In the genomic region with DNA sequence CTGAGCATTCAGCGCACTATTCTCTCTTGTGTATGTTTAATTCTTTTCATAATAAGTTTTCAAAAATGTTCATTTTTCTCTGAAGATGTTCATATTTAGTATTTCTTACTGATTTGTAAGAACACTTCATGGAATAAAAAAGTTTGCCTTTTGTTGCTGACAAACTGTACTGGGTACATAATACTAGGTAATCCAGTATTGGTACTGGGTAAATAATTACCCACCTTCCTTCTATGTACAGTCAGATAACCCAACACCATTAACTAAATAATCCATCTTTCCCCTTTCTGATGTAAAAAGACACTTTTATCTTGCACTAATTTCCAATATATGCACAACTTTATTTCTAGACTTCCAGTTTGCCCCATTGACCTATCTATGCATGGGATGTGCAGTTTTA, we compare ENCODE assay signal across 2 cellular contexts.
TF ChIP-seq lines count a peak whose summit lies in the region.

No MANE protein-coding gene starts in this region.

TF ChIP-seq in HepG2, 621 proteins besides CTCF, POLR2A, EP300 and RAD21 (continued from another document):
- TF ChIP-seq, protein P1, sequence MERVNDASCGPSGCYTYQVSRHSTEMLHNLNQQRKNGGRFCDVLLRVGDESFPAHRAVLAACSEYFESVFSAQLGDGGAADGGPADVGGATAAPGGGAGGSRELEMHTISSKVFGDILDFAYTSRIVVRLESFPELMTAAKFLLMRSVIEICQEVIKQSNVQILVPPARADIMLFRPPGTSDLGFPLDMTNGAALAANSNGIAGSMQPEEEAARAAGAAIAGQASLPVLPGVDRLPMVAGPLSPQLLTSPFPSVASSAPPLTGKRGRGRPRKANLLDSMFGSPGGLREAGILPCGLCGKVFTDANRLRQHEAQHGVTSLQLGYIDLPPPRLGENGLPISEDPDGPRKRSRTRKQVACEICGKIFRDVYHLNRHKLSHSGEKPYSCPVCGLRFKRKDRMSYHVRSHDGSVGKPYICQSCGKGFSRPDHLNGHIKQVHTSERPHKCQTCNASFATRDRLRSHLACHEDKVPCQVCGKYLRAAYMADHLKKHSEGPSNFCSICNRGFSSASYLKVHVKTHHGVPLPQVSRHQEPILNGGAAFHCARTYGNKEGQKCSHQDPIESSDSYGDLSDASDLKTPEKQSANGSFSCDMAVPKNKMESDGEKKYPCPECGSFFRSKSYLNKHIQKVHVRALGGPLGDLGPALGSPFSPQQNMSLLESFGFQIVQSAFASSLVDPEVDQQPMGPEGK (CRISPR knock-in tag; IDR thresholded peaks at IDR 0.05), result no peak
- TF ChIP-seq SP5 (CRISPR knock-in tag; IDR thresholded peaks at IDR 0.05; ENCODE audit: borderline replicate concordance, low read depth) (no peak), KAT2B (IDR thresholded peaks at IDR 0.05; ENCODE audit: borderline replicate concordance, low read depth, low read length) (no peak), SMAD9 (CRISPR knock-in tag; IDR thresholded peaks at IDR 0.05) (no peak), MED1 (CRISPR knock-in tag; IDR thresholded peaks at IDR 0.05) (no peak), ZKSCAN5 (CRISPR knock-in tag; IDR thresholded peaks at IDR 0.05) (no peak), HMG20A (CRISPR knock-in tag; IDR thresholded peaks at IDR 0.05; ENCODE audit: borderline replicate concordance) (no peak), RBM39 (IDR thresholded peaks at IDR 0.05; ENCODE audit: low read depth, low read length, poor library complexity, severe bottlenecking) (no peak), GABPA (IDR thresholded peaks at IDR 0.05; ENCODE audit: low read depth, low read length) (no peak), GABPA (CRISPR knock-in tag; IDR thresholded peaks at IDR 0.05; ENCODE audit: low read depth) (no peak), ZNF496 (CRISPR knock-in tag; IDR thresholded peaks at IDR 0.05; ENCODE audit: insufficient replicate concordance) (no peak), PCBP2 (optimal IDR thresholded peaks at IDR 0.05; ENCODE audit: low read depth, low read length, poor library complexity, severe bottlenecking) (no peak), FOSL1 (CRISPR knock-in tag; IDR thresholded peaks at IDR 0.05; ENCODE audit: borderline replicate concordance) (no peak), MBD4 (IDR thresholded peaks at IDR 0.05; ENCODE audit: borderline replicate concordance, low read length) (no peak)
- TF ChIP-seq, protein P2, sequence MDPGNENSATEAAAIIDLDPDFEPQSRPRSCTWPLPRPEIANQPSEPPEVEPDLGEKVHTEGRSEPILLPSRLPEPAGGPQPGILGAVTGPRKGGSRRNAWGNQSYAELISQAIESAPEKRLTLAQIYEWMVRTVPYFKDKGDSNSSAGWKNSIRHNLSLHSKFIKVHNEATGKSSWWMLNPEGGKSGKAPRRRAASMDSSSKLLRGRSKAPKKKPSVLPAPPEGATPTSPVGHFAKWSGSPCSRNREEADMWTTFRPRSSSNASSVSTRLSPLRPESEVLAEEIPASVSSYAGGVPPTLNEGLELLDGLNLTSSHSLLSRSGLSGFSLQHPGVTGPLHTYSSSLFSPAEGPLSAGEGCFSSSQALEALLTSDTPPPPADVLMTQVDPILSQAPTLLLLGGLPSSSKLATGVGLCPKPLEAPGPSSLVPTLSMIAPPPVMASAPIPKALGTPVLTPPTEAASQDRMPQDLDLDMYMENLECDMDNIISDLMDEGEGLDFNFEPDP (CRISPR knock-in tag; conservative IDR thresholded peaks at IDR 0.05), result no peak
- TF ChIP-seq, protein P3, sequence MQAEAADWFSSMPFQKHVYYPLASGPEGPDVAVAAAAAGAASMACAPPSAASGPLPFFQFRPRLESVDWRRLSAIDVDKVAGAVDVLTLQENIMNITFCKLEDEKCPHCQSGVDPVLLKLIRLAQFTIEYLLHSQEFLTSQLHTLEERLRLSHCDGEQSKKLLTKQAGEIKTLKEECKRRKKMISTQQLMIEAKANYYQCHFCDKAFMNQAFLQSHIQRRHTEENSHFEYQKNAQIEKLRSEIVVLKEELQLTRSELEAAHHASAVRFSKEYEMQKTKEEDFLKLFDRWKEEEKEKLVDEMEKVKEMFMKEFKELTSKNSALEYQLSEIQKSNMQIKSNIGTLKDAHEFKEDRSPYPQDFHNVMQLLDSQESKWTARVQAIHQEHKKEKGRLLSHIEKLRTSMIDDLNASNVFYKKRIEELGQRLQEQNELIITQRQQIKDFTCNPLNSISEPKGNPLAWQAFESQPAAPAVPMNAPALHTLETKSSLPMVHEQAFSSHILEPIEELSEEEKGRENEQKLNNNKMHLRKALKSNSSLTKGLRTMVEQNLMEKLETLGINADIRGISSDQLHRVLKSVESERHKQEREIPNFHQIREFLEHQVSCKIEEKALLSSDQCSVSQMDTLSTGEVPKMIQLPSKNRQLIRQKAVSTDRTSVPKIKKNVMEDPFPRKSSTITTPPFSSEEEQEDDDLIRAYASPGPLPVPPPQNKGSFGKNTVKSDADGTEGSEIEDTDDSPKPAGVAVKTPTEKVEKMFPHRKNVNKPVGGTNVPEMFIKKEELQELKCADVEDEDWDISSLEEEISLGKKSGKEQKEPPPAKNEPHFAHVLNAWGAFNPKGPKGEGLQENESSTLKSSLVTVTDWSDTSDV (CRISPR knock-in tag; IDR thresholded peaks at IDR 0.05), result no peak
- TF ChIP-seq, protein P4, sequence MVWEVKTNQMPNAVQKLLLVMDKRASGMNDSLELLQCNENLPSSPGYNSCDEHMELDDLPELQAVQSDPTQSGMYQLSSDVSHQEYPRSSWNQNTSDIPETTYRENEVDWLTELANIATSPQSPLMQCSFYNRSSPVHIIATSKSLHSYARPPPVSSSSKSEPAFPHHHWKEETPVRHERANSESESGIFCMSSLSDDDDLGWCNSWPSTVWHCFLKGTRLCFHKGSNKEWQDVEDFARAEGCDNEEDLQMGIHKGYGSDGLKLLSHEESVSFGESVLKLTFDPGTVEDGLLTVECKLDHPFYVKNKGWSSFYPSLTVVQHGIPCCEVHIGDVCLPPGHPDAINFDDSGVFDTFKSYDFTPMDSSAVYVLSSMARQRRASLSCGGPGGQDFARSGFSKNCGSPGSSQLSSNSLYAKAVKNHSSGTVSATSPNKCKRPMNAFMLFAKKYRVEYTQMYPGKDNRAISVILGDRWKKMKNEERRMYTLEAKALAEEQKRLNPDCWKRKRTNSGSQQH (CRISPR knock-in tag; IDR thresholded peaks at IDR 0.05; ENCODE audit: low read depth), result no peak
- TF ChIP-seq, protein P5, sequence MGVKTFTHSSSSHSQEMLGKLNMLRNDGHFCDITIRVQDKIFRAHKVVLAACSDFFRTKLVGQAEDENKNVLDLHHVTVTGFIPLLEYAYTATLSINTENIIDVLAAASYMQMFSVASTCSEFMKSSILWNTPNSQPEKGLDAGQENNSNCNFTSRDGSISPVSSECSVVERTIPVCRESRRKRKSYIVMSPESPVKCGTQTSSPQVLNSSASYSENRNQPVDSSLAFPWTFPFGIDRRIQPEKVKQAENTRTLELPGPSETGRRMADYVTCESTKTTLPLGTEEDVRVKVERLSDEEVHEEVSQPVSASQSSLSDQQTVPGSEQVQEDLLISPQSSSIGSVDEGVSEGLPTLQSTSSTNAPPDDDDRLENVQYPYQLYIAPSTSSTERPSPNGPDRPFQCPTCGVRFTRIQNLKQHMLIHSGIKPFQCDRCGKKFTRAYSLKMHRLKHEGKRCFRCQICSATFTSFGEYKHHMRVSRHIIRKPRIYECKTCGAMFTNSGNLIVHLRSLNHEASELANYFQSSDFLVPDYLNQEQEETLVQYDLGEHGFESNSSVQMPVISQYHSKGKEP (CRISPR knock-in tag; IDR thresholded peaks at IDR 0.05), result no peak

TF ChIP-seq in SK-N-SH treated with all-trans-retinoic acid at 6 μM for 48 hours, 23 proteins besides CTCF, POLR2A, EP300 and RAD21 (continued from another document):
- TF ChIP-seq, protein P6, sequence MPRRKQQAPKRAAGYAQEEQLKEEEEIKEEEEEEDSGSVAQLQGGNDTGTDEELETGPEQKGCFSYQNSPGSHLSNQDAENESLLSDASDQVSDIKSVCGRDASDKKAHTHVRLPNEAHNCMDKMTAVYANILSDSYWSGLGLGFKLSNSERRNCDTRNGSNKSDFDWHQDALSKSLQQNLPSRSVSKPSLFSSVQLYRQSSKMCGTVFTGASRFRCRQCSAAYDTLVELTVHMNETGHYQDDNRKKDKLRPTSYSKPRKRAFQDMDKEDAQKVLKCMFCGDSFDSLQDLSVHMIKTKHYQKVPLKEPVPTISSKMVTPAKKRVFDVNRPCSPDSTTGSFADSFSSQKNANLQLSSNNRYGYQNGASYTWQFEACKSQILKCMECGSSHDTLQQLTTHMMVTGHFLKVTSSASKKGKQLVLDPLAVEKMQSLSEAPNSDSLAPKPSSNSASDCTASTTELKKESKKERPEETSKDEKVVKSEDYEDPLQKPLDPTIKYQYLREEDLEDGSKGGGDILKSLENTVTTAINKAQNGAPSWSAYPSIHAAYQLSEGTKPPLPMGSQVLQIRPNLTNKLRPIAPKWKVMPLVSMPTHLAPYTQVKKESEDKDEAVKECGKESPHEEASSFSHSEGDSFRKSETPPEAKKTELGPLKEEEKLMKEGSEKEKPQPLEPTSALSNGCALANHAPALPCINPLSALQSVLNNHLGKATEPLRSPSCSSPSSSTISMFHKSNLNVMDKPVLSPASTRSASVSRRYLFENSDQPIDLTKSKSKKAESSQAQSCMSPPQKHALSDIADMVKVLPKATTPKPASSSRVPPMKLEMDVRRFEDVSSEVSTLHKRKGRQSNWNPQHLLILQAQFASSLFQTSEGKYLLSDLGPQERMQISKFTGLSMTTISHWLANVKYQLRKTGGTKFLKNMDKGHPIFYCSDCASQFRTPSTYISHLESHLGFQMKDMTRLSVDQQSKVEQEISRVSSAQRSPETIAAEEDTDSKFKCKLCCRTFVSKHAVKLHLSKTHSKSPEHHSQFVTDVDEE (CRISPR knock-in tag; IDR thresholded peaks at IDR 0.05), result no peak
- TF ChIP-seq ZNF70 (CRISPR knock-in tag; IDR thresholded peaks at IDR 0.05) (no peak), PPARA (CRISPR knock-in tag; IDR thresholded peaks at IDR 0.05; ENCODE audit: borderline replicate concordance) (no peak), SNAI2 (CRISPR knock-in tag; IDR thresholded peaks at IDR 0.05) (no peak), ISL1 (CRISPR knock-in tag; IDR thresholded peaks at IDR 0.05) (no peak), TCF4 (CRISPR knock-in tag; IDR thresholded peaks at IDR 0.05; ENCODE audit: borderline replicate concordance) (no peak), ZNF8 (CRISPR knock-in tag; IDR thresholded peaks at IDR 0.05) (no peak), ARNTL (CRISPR knock-in tag; IDR thresholded peaks at IDR 0.05; ENCODE audit: borderline replicate concordance, low read depth) (no peak)
- TF ChIP-seq, protein P7, sequence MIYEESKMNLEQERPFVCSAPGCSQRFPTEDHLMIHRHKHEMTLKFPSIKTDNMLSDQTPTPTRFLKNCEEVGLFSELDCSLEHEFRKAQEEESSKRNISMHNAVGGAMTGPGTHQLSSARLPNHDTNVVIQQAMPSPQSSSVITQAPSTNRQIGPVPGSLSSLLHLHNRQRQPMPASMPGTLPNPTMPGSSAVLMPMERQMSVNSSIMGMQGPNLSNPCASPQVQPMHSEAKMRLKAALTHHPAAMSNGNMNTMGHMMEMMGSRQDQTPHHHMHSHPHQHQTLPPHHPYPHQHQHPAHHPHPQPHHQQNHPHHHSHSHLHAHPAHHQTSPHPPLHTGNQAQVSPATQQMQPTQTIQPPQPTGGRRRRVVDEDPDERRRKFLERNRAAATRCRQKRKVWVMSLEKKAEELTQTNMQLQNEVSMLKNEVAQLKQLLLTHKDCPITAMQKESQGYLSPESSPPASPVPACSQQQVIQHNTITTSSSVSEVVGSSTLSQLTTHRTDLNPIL (CRISPR knock-in tag; IDR thresholded peaks at IDR 0.05; ENCODE audit: low read depth), result no peak
- TF ChIP-seq, protein P1 (CRISPR knock-in tag; IDR thresholded peaks at IDR 0.05; ENCODE audit: borderline replicate concordance), result no peak
- TF ChIP-seq, protein P8, sequence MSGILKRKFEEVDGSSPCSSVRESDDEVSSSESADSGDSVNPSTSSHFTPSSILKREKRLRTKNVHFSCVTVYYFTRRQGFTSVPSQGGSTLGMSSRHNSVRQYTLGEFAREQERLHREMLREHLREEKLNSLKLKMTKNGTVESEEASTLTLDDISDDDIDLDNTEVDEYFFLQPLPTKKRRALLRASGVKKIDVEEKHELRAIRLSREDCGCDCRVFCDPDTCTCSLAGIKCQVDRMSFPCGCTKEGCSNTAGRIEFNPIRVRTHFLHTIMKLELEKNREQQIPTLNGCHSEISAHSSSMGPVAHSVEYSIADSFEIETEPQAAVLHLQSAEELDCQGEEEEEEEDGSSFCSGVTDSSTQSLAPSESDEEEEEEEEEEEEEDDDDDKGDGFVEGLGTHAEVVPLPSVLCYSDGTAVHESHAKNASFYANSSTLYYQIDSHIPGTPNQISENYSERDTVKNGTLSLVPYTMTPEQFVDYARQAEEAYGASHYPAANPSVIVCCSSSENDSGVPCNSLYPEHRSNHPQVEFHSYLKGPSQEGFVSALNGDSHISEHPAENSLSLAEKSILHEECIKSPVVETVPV (CRISPR knock-in tag; IDR thresholded peaks at IDR 0.05), result no peak
